Comparison of ENCODE assay signal across 1 cellular context in genomic region chr5:53399921-53400697, GRCh38.
TF ChIP-seq lines count a peak whose summit lies in the region.

No MANE protein-coding gene starts in this region.

TF ChIP-seq in IMR-90, 13 proteins besides CTCF, POLR2A, EP300 and RAD21 (continued from another document):
- no peak for TF ChIP-seq MAFK (IDR thresholded peaks at IDR 0.05; ENCODE audit: low read depth, low read length)
- no peak for TF ChIP-seq ELK1 (IDR thresholded peaks at IDR 0.05; ENCODE audit: borderline replicate concordance, low read depth, low read length)
